In the genomic region with DNA sequence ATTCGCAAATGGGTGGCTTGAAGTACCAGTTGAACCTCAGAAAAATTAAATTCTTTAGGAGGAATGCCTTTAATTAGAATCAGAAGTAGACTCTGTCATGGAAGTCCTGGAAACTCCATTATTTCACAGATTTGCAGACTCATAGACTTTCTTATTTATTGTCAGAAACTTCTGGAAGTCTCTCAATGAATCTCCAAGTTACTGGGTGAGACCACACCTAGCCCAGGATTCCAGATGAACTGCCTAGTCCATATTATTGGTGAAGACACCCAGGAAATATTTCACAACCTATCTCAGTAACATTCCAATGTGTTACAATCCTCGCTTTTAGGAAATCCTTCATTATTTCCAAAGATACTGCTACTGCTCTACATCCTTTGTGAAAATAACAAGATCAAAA, we compare ENCODE assay signal across 28 cellular contexts. TPM values are rescaled to one million over a fixed set of nuclear protein-coding genes. Genes with fewer than 3 reads are reported as not detected.
DNase-seq lines count a peak whose midpoint lies in the region; ATAC-seq and TF ChIP-seq lines count a peak whose summit lies in the region.
"Had no signal": no experiment of that assay in that cellular context is flagged by ENCODE, and none has a peak within 500 bp of the region (broad histone marks: within the 10 kb centered on the region; RNA-seq: fewer than 3 reads in every experiment).

No MANE protein-coding gene starts in this region.

- no peak for ATAC-seq in GM18519 (IDR thresholded peaks at IDR 0.05; ENCODE audit: low FRiP score, unreplicated experiment)
- ATAC-seq in Right ventricle myocardium inferior: no peak
- ATAC-seq: activated T-cell treated with anti-CD3 and anti-CD28 coated beads, Interleukin-2, amount 50 U/mL, for 72 hours; esophagus mucosa; naive thymus-derived CD4-positive, alpha-beta T cell had no signal

- H2AFZ ChIP-seq in smooth muscle cell (ENCODE audit: low read depth): no peak overlapping the region
- H2AFZ ChIP-seq: PC-9 had no signal

- H3K4me3 ChIP-seq in fibroblast of mammary gland (ENCODE audit: control insufficient read depth, low read depth, low read length): no peak overlapping the region
- H3K4me3 ChIP-seq in sigmoid colon: no peak overlapping the region
- H3K4me3 ChIP-seq in smooth muscle cell: no peak overlapping the region
- H3K4me3 ChIP-seq: ovary, PC-9, spleen, upper lobe of left lung had no signal

- H3K27me3 ChIP-seq in sigmoid colon: no peaks in the 10 kb centered on the region
- no peaks in the 10 kb centered on the region for H3K27me3 ChIP-seq in smooth muscle cell (ENCODE audit: low read depth)
- H3K27me3 ChIP-seq: ovary, upper lobe of left lung had no signal

- peaks cover 0 to 27% (median 27%) of the 10 kb centered on the region in 4 donors for H3K4me1 ChIP-seq in sigmoid colon
- peaks cover 26% of the 10 kb centered on the region for H3K4me1 ChIP-seq in smooth muscle cell (ENCODE audit: low read depth)

- H3K36me3 ChIP-seq in sigmoid colon (no peaks in the 10 kb centered on the region), smooth muscle cell (ENCODE audit: low read depth) (no peaks in the 10 kb centered on the region)
- H3K36me3 ChIP-seq: ovary, spleen, upper lobe of left lung had no signal

- no peaks in the 10 kb centered on the region for H4K20me1 ChIP-seq in smooth muscle cell (ENCODE audit: low read depth)

- 94 to 98% methylated on average over 2 of the region's 2 CpGs for WGBS in sigmoid colon, 2 donors
- 88% methylated on average over 2 of the region's 2 CpGs for WGBS in smooth muscle cell (ENCODE audit: low lambda C conversion rate)

- intact Hi-C loops in sigmoid colon (cut with DNase I): no loop called here
- intact Hi-C loops in Right ventricle myocardium inferior (cut with DNase I): no loop called here

- no peak for TF ChIP-seq EP300 in sigmoid colon (IDR thresholded peaks at IDR 0.05)

- TF ChIP-seq POLR2A in sigmoid colon (IDR thresholded peaks at IDR 0.05): no peak

- H3K9ac ChIP-seq in smooth muscle cell (ENCODE audit: low read depth): no peak overlapping the region

- H3K9me3 ChIP-seq in sigmoid colon (no peaks in the 10 kb centered on the region), smooth muscle cell (replicated peaks; ENCODE audit: low read depth) (no peaks in the 10 kb centered on the region)
- H3K9me3 ChIP-seq: ovary, spleen, upper lobe of left lung had no signal

- H3K27ac ChIP-seq in VCaP (peak overlapping the region; percentile 57; the same call in 1 of the 2 replicates), sigmoid colon (peak overlapping the region; percentile 25 to 55 (median 42)), smooth muscle cell (ENCODE audit: low read depth) (no peak overlapping the region)
- H3K27ac ChIP-seq: ovary, PC-9, spleen, upper lobe of left lung had no signal

- H3F3A ChIP-seq in smooth muscle cell (ENCODE audit: low read depth): peaks cover 18% of the 10 kb centered on the region

- no peak overlapping the region for H3K4me2 ChIP-seq in smooth muscle cell
- H3K4me2 ChIP-seq: PC-9 had no signal

- DNase-seq in GM03348 (ENCODE audit: low spot score): peak; percentile 82
- peak; percentile 24 for DNase-seq in fibroblast of mammary gland (ENCODE audit: low read depth)
- no peak for DNase-seq in sigmoid colon
- DNase-seq in NCI-H128 (lab: John Stamatoyannopoulos, UW; ENCODE audit: unreplicated experiment): no peak
- DNase-seq in smooth muscle cell (lab: John Stamatoyannopoulos, UW; ENCODE audit: unreplicated experiment): no peak
- DNase-seq in Right ventricle myocardium inferior (ENCODE audit: missing footprints): no peak
- DNase-seq: ACHN; activated B cell treated with CpG ODN at 0.5 μM for 24 hours; activated naive CD4-positive, alpha-beta T cell treated with Interleukin-2 at 50 U/mL for 16 hours; activated T-cell treated with anti-CD3 and anti-CD28 coated beads, Interleukin-2, amount 50 U/mL, for 72 hours; C1 segment of cervical spinal cord; glutamatergic neuron; GOT3; islet precursor cell; midbrain; naive thymus-derived CD4-positive, alpha-beta T cell; NCI-H1105; NCI-H2029 treated with DMSO at 0.1 percent for 48 hours; NCI-H526 treated with DMSO at 0.1 percent for 48 hours; ovary; PC-9; SIG-M5; spleen; T1000; upper lobe of left lung had no signal

- TF ChIP-seq CTCF in VCaP (conservative IDR thresholded peaks at IDR 0.05) (no peak), fibroblast of mammary gland (conservative IDR thresholded peaks at IDR 0.05; ENCODE audit: control insufficient read depth, insufficient read depth, low read depth, low read length) (no peak), sigmoid colon (IDR thresholded peaks at IDR 0.05) (no peak), smooth muscle cell (IDR thresholded peaks at IDR 0.05; ENCODE audit: borderline replicate concordance, insufficient read depth, poor library complexity, severe bottlenecking) (no peak)

- no peaks in the 10 kb centered on the region for H3K79me2 ChIP-seq in smooth muscle cell (ENCODE audit: low read depth)

RNA-seq across cellular contexts. Expression of a gene that starts 6.5 kb away (rescaled TPM):
- total RNA-seq in sigmoid colon: 1,000 to 10,000 TPM in 1 of 4 donors, 100 to 1,000 TPM in 3; 172 to 3,974 (median 496) TPM
- polyA plus RNA-seq in sigmoid colon: 10 to 100 TPM; 13.2 to 95.5 (median 16.8) TPM
- total RNA-seq in smooth muscle cell: 648 and 662 TPM in 2 replicates
- 203 and 264 TPM in 2 replicates for polyA plus RNA-seq in smooth muscle cell
- total RNA-seq in Right ventricle myocardium inferior: 35.4 TPM
- polyA plus RNA-seq: naive thymus-derived CD4-positive, alpha-beta T cell had no signal

Comparison
In these comparisons a context has a peak if more than half of its experiments do, and no peak if none do; other contexts are left out.
1. DNase-seq: peak in GM03348 (single experiment) and fibroblast of mammary gland (single experiment); none in sigmoid colon (single experiment), NCI-H128 (single experiment), smooth muscle cell (single experiment) and Right ventricle myocardium inferior (single experiment).